8 cellular contexts compared by ENCODE assay signal in genomic region chr19:2151339-2152229, GRCh38. TPM values are rescaled to one million over a fixed set of nuclear protein-coding genes. Genes with fewer than 3 reads are reported as not detected.
DNase-seq lines count a peak whose midpoint lies in the region; ATAC-seq and TF ChIP-seq lines count a peak whose summit lies in the region.

Gene AP3D1 (minus strand): TSS chr19:2151566. CDS start chr19:2151334, 232 bp downstream.

- H3K36me3 Mint-ChIP-seq in central memory CD8-positive, alpha-beta T cell (ENCODE audit: insufficient read depth), result peaks cover 10% of the 10 kb centered on the region

- intact Hi-C loops in spleen (cut with DNase I; ENCODE audit: low total_unique reads), result no loop called here

- WGBS in spleen, 5 donors, result 1 to 2% (median 2%) methylated on average over 38 to 74 of the region's 74 CpGs

- DNase-seq in AG09309 (ENCODE audit: low read depth) (peak; percentile 98), NCI-H446 (lab: John Stamatoyannopoulos, UW) (peak; percentile 100), inferior parietal cortex (ENCODE audit: extremely low spot score) (peak; percentile 99), spleen (peak; percentile 100)
- peak; percentile 99 for DNase-seq in activated CD4-positive, CD25-positive, alpha-beta regulatory T cell treated with anti-CD3 and anti-CD28 coated beads, Interleukin-2, amount 50 U/mL, for 16 hours (ENCODE audit: low read depth, low spot score)
- peak; percentile 99 to 100 for DNase-seq in central memory CD8-positive, alpha-beta T cell (ENCODE audit: low spot score in 2 of 2)

- no peaks in the 10 kb centered on the region for H3K27me3 ChIP-seq in spleen (replicated peaks in 1 of 7)

- H3K4me1 Mint-ChIP-seq in central memory CD8-positive, alpha-beta T cell, result peaks cover 28% of the 10 kb centered on the region

- peaks cover 0 to 15% (median 0%) of the 10 kb centered on the region in 6 donors for H3K36me3 ChIP-seq in spleen

- no peaks in the 10 kb centered on the region for H3K9me3 Mint-ChIP-seq in central memory CD8-positive, alpha-beta T cell

- peak within 1 kb of the TSS; percentile 53 to 93 (median 90) for H3K27ac ChIP-seq in spleen

- no peaks in the 10 kb centered on the region for H3K27me3 Mint-ChIP-seq in central memory CD8-positive, alpha-beta T cell

- H3K4me3 ChIP-seq in AG09309 (ENCODE audit: control insufficient read depth, low read depth, low read length), result peak within 1 kb of the TSS; percentile 99
- peak within 1 kb of the TSS; percentile 86 to 100 (median 96) for H3K4me3 ChIP-seq in spleen

- H3K9me3 ChIP-seq in spleen, result no peaks in the 10 kb centered on the region

- H3K4me3 Mint-ChIP-seq in central memory CD8-positive, alpha-beta T cell, result peak within 1 kb of the TSS; percentile 71

- H3K4me1 ChIP-seq in spleen, result peaks cover 14 to 67% (median 55%) of the 10 kb centered on the region in 6 donors

- no peak for TF ChIP-seq CTCF in AG09309 (IDR thresholded peaks at IDR 0.05; ENCODE audit: control insufficient read depth, insufficient read depth, low read depth, low read length, missing control alignments)
- TF ChIP-seq CTCF in spleen (IDR thresholded peaks at IDR 0.05 in 8 of 11, conservative IDR thresholded peaks at IDR 0.05 in 3 of 11), result peak in 4 of 11 experiments; percentile 8 to 40 (median 30)

- ATAC-seq in GM19025 (IDR thresholded peaks at IDR 0.05; ENCODE audit: low read depth, unreplicated experiment) (peak; percentile 84), HG03342 (IDR thresholded peaks at IDR 0.05; ENCODE audit: unreplicated experiment) (peak; percentile 89)
- ATAC-seq in central memory CD8-positive, alpha-beta T cell (replicated peaks; ENCODE audit: extremely low read depth, poor library complexity, severe bottlenecking), result peak; percentile 92

- TF ChIP-seq POLR2A in spleen (IDR thresholded peaks at IDR 0.05), result no peak

- H3K27ac Mint-ChIP-seq in central memory CD8-positive, alpha-beta T cell (ENCODE audit: low read depth), result peak within 1 kb of the TSS; percentile 78

RNA-seq across cellular contexts. Expression of gene AP3D1, which starts in this region (rescaled TPM):
- total RNA-seq in spleen, result 100 to 1,000 TPM in 4 of 7 donors, 10 to 100 TPM in 3; 89.3 to 112 (median 100) TPM
- polyA plus RNA-seq in spleen, result 10 to 100 TPM; 32.8 to 80.1 (median 43.2) TPM

Comparison
In these comparisons a context has a peak if more than half of its experiments do, and no peak if none do; other contexts are left out.
1. Peak in every context shown above with its lines: DNase-seq, ATAC-seq, H3K4me3 ChIP-seq and H3K27ac ChIP-seq.